16 cellular contexts compared by ENCODE assay signal in genomic region chr19:11256189-11256588, GRCh38. TPM values are rescaled to one million over a fixed set of nuclear protein-coding genes. Genes with fewer than 3 reads are reported as not detected.
A peak's percentile ranks its signal among the peaks of the same experiment; 100 is the strongest.
DNase-seq lines count a peak whose midpoint lies in the region; ATAC-seq and TF ChIP-seq lines count a peak whose summit lies in the region.
"Had no signal": no experiment of that assay in that cellular context is flagged by ENCODE, and none has a peak within 500 bp of the region (broad histone marks: within the 10 kb centered on the region; RNA-seq: fewer than 3 reads in every experiment).

No MANE protein-coding gene starts in this region.

- H3K23ac ChIP-seq in IMR-90 (ENCODE audit: low read depth, low read length) = no peak overlapping the region

- H3K36me3 ChIP-seq in IMR-90 (ENCODE audit: control insufficient read depth, insufficient read depth, low read length) = peaks cover 13% of the 10 kb centered on the region
- peaks cover 6% of the 10 kb centered on the region for H3K36me3 ChIP-seq in right atrium auricular region

- no peak overlapping the region for H2BK5ac ChIP-seq in IMR-90 (ENCODE audit: low read depth, low read length, poor library complexity, severe bottlenecking)

- no peak overlapping the region for H3K56ac ChIP-seq in IMR-90 (ENCODE audit: extremely low read depth, insufficient read depth, low read length)

- H3K4me1 ChIP-seq in IMR-90 (ENCODE audit: control insufficient read depth, insufficient read depth, low read length) (peaks cover 2% of the 10 kb centered on the region; the same call in 1 of the 2 replicates), right atrium auricular region (peaks cover 0 to 33% of the 10 kb centered on the region in 2 donors)
- H3K4me1 ChIP-seq: HAP-1, pancreas had no signal

- H3K4ac ChIP-seq in IMR-90 (ENCODE audit: low read depth, low read length) = no peak overlapping the region

- H2BK15ac ChIP-seq in IMR-90 (ENCODE audit: low read depth, low read length) = no peak overlapping the region

- H3K14ac ChIP-seq in IMR-90 (replicated peaks; ENCODE audit: low read depth, low read length) = no peak overlapping the region

- 24% methylated on average over 4 of the region's 7 CpGs; no CpG with 5 or more reads in 1 of the 2 experiments for WGBS in IMR-90 (ENCODE audit: extremely low coverage in 2 of 2, insufficient read length in 1 of 2), 2 experiments

- H3K27me3 ChIP-seq in IMR-90 (ENCODE audit: control insufficient read depth, insufficient read depth, low read length) (no peaks in the 10 kb centered on the region), right atrium auricular region (no peaks in the 10 kb centered on the region)
- H3K27me3 ChIP-seq: pancreas had no signal

- TF ChIP-seq POLR2A in IMR-90 (IDR thresholded peaks at IDR 0.05; ENCODE audit: low read depth, low read length) = no peak

- no peak overlapping the region for H3K9ac ChIP-seq in IMR-90 (ENCODE audit: low read depth, low read length)

- dilution Hi-C loops in IMR-90 (cut with HindIII; ENCODE audit: low sequenced_read_pairs, unreplicated experiment) = no loop called here

- TF ChIP-seq RAD21 in IMR-90 (IDR thresholded peaks at IDR 0.05; ENCODE audit: low read length) = no peak

- H2BK120ac ChIP-seq in IMR-90 (ENCODE audit: low read depth, low read length) = no peak overlapping the region; the same call in 1 of the 2 replicates

- H4K8ac ChIP-seq in IMR-90 (ENCODE audit: low read depth in 2 of 2, low read length in 2 of 2) = peak overlapping the region in 1 of 2 experiments; percentile 63; a peak in 1 of 4 replicates

- peak overlapping the region; percentile 37; the same call in 1 of the 2 replicates for H3K4me2 ChIP-seq in IMR-90 (ENCODE audit: low read depth, low read length)

- H4K5ac ChIP-seq in IMR-90 (ENCODE audit: low read depth, low read length) = no peak overlapping the region

- no peak overlapping the region for H4K91ac ChIP-seq in IMR-90 (ENCODE audit: insufficient read depth, low read depth, low read length)

- H3K18ac ChIP-seq in IMR-90 (ENCODE audit: low read depth, low read length) = no peak overlapping the region

- peaks cover 6 to 8% of the 10 kb centered on the region in 2 experiments; a peak in 2 of 4 replicates for H3K79me1 ChIP-seq in IMR-90 (ENCODE audit: low read depth in 1 of 2, low read length in 2 of 2)

- POLR2A ChIA-PET in IMR-90 (lab: Charles Lee; ENCODE audit: unreplicated experiment) = interaction anchor here (0.5 kb wide), 1 partner anchor 170 kb away, joined by 9 read pairs; no protein-coding TSS in a partner anchor

- CTCF ChIA-PET in IMR-90 (lab: Yijun Ruan, JAX) = interaction anchor here (0.6 to 1.1 kb wide), 2 partner anchors 13 to 184 kb away, joined by 3 to 6 read pairs; no protein-coding TSS in a partner anchor

- H3K9me3 ChIP-seq in IMR-90 (ENCODE audit: control insufficient read depth, insufficient read depth, low read length) (no peaks in the 10 kb centered on the region), right atrium auricular region (no peaks in the 10 kb centered on the region)
- H3K9me3 ChIP-seq: HAP-1, pancreas, thoracic aorta had no signal

- peak overlapping the region; percentile 23; the same call in 1 of the 2 replicates for H3K27ac ChIP-seq in IMR-90 (ENCODE audit: insufficient read depth, low read length)
- peak overlapping the region; percentile 35 to 45 for H3K27ac ChIP-seq in right atrium auricular region
- H3K27ac ChIP-seq: pancreas, thoracic aorta had no signal

- DNase-seq in IMR-90 (peak; percentile 33), dermis blood vessel endothelial cell (peak; percentile 50), right atrium auricular region (ENCODE audit: low spot score) (no peak), renal cortical epithelial cell (ENCODE audit: low read depth) (peak; percentile 30), NCI-H187 (lab: John Stamatoyannopoulos, UW) (no peak), NCI-H1436 treated with DMSO at 0.1 percent for 48 hours (lab: John Stamatoyannopoulos, UW) (no peak)
- DNase-seq: activated effector memory CD4-positive, alpha-beta T cell treated with anti-CD3 and anti-CD28 coated beads, Interleukin-2, amount 50 U/mL, for 16 hours; COR-L47; mesendoderm; NCI-H1694; NCI-H526 treated with DMSO at 0.1 percent for 48 hours; pancreas had no signal

- no TSS peak for BruUV-seq in IMR-90 (replicated peaks; lab: Mats Ljungman, UMichigan)

- ATAC-seq in IMR-90 (ENCODE audit: low read depth) = peak; percentile 83
- no peak for ATAC-seq in GM19397 (IDR thresholded peaks at IDR 0.05; ENCODE audit: unreplicated experiment)
- no peak for ATAC-seq in esophagus mucosa

- H3K4me3 ChIP-seq in IMR-90 (ENCODE audit: insufficient read depth, low read depth, low read length) (no peak overlapping the region), right atrium auricular region (no peak overlapping the region)
- H3K4me3 ChIP-seq: HAP-1, pancreas, thoracic aorta had no signal

- H2AK5ac ChIP-seq in IMR-90 (ENCODE audit: low read depth, low read length) = no peak overlapping the region

- no peaks in the 10 kb centered on the region; the same call in 1 of the 2 replicates for H4K20me1 ChIP-seq in IMR-90 (ENCODE audit: insufficient read depth, low read length)

- TF ChIP-seq CTCF in IMR-90 (conservative IDR thresholded peaks at IDR 0.05; ENCODE audit: low read depth, low read length) = no peak
- no peak for TF ChIP-seq CTCF in right atrium auricular region (IDR thresholded peaks at IDR 0.05)

- H2AFZ ChIP-seq in IMR-90 (replicated peaks; ENCODE audit: low read length, poor library complexity) = no peak overlapping the region

- in situ Hi-C loops in IMR-90 (cut with MboI; ENCODE audit: low sequenced_read_pairs) = no loop called here

- peak overlapping the region; percentile 9 for H2AK9ac ChIP-seq in IMR-90 (replicated peaks; ENCODE audit: low read depth, low read length, poor library complexity)

- no peak overlapping the region for H2BK20ac ChIP-seq in IMR-90 (ENCODE audit: low read depth, low read length)

- H3K9me1 ChIP-seq in IMR-90 (ENCODE audit: insufficient read depth, low read length) = no peaks in the 10 kb centered on the region

- intact Hi-C loops in IMR-90 (cut with micrococcal nuclease) = no loop called here

TF ChIP-seq in IMR-90, 13 proteins besides CTCF, POLR2A, EP300 and RAD21 (continues in another document):
- TF ChIP-seq BHLHE40 (IDR thresholded peaks at IDR 0.05; ENCODE audit: low read depth, low read length) (no peak), SMC3 (IDR thresholded peaks at IDR 0.05; ENCODE audit: low read depth, low read length) (no peak), CHD1 (IDR thresholded peaks at IDR 0.05; ENCODE audit: low read depth, low read length) (no peak), ELK1 (IDR thresholded peaks at IDR 0.05; ENCODE audit: borderline replicate concordance, low read depth, low read length) (no peak), RFX5 (IDR thresholded peaks at IDR 0.05; ENCODE audit: low read depth, low read length) (no peak), FOS (IDR thresholded peaks at IDR 0.05; ENCODE audit: low read depth, low read length) (no peak), RCOR1 (IDR thresholded peaks at IDR 0.05; ENCODE audit: insufficient replicate concordance, low read length) (no peak), MXI1 (IDR thresholded peaks at IDR 0.05; ENCODE audit: borderline replicate concordance, low read depth, low read length) (no peak), MAFK (IDR thresholded peaks at IDR 0.05; ENCODE audit: low read depth, low read length) (no peak)

RNA-seq across cellular contexts. Expression of gene DOCK6, which starts 6.1 kb away (rescaled TPM):
- total RNA-seq in IMR-90 (2012; rRNA removed) = 4.4 and 5.0 TPM in 2 replicates
- polyA plus RNA-seq in IMR-90 (2012; rRNA removed) = 17.7 and 18.4 TPM in 2 replicates
- 6.9 and 15.1 TPM in 2 replicates for polyA plus RNA-seq in IMR-90 (2012; cell fraction: cytosol; rRNA removed)
- 64.0 and 119 TPM in 2 replicates for polyA plus RNA-seq in IMR-90 (2012; cell fraction: nucleus; rRNA removed; ENCODE audit: low replicate concordance)
- total RNA-seq in dermis blood vessel endothelial cell = 95.3 and 184 TPM in 2 replicates
- total RNA-seq in right atrium auricular region = 10 to 100 TPM; 12.7 to 49.4 TPM
- total RNA-seq in renal cortical epithelial cell = 5.9 and 27.1 TPM in 2 replicates
- total RNA-seq in esophagus mucosa = 49.1 TPM

RNA-seq across cellular contexts. Expression of gene ANGPTL8, which starts 16.8 kb away (rescaled TPM):
- total RNA-seq in IMR-90 (2012; rRNA removed) (not detected in 2 replicates), dermis blood vessel endothelial cell (not detected in 2 replicates), right atrium auricular region (1 to 10 TPM in 1 of 2 donors, not detected in 1; 1.3 TPM), renal cortical epithelial cell (not detected in 2 replicates), esophagus mucosa (not detected)
- not detected in 2 replicates for polyA plus RNA-seq in IMR-90 (2012; rRNA removed)
- polyA plus RNA-seq in IMR-90 (2012; cell fraction: cytosol; rRNA removed) = 0.09 TPM in 1 of 2 replicates, not detected in the other
- 0.34 and 0.60 TPM in 2 replicates for polyA plus RNA-seq in IMR-90 (2012; cell fraction: nucleus; rRNA removed; ENCODE audit: low replicate concordance)
- total RNA-seq: thoracic aorta had no signal

RNA-seq across cellular contexts. Expression of gene TSPAN16, which starts 39.8 kb away (rescaled TPM):
- total RNA-seq in IMR-90 (2012; rRNA removed) (not detected in 2 replicates), dermis blood vessel endothelial cell (not detected in 2 replicates), right atrium auricular region (not detected), renal cortical epithelial cell (not detected in 2 replicates), esophagus mucosa (not detected)
- polyA plus RNA-seq in IMR-90 (2012; rRNA removed) = not detected in 2 replicates
- not detected in 2 replicates for polyA plus RNA-seq in IMR-90 (2012; cell fraction: cytosol; rRNA removed)
- not detected in 2 replicates for polyA plus RNA-seq in IMR-90 (2012; cell fraction: nucleus; rRNA removed; ENCODE audit: low replicate concordance)
- total RNA-seq: pancreas, thoracic aorta had no signal
- polyA plus RNA-seq: pancreas had no signal

RNA-seq across cellular contexts. Expression of gene KANK2, which starts 58.8 kb away (rescaled TPM):
- total RNA-seq in IMR-90 (2012; rRNA removed) (104 and 126 TPM in 2 replicates), dermis blood vessel endothelial cell (102 and 108 TPM in 2 replicates), right atrium auricular region (100 to 1,000 TPM; 445 to 622 TPM), renal cortical epithelial cell (26.0 and 233 TPM in 2 replicates), esophagus mucosa (8.9 TPM)
- polyA plus RNA-seq in IMR-90 (2012; rRNA removed) = 156 and 176 TPM in 2 replicates
- 95.0 and 131 TPM in 2 replicates for polyA plus RNA-seq in IMR-90 (2012; cell fraction: cytosol; rRNA removed)
- 95.7 and 185 TPM in 2 replicates for polyA plus RNA-seq in IMR-90 (2012; cell fraction: nucleus; rRNA removed; ENCODE audit: low replicate concordance)

Comparison
In these comparisons a context has a peak if more than half of its experiments do, and no peak if none do; other contexts are left out.
1. DNase-seq: peak in IMR-90 (single experiment), dermis blood vessel endothelial cell (single experiment) and renal cortical epithelial cell (single experiment); none in right atrium auricular region (single experiment), NCI-H187 (0 of 2) and NCI-H1436 treated with DMSO at 0.1 percent for 48 hours (single experiment).